In genomic region chr1:155127105-155127671, GRCh38 we compare ENCODE assay signal across 8 cellular contexts. TPM values are rescaled to one million over a fixed set of nuclear protein-coding genes. Genes with fewer than 3 reads are reported as not detected.
A peak's percentile ranks its signal among the peaks of the same experiment; 100 is the strongest.
DNase-seq lines count a peak whose midpoint lies in the region; ATAC-seq and TF ChIP-seq lines count a peak whose summit lies in the region.

No MANE protein-coding gene starts in this region.

- no peaks in the 10 kb centered on the region for H3K79me2 ChIP-seq in OCI-LY1 (ENCODE audit: insufficient read depth, low read length)

- H4K20me1 ChIP-seq in OCI-LY1 (ENCODE audit: insufficient read depth, low read length): no peaks in the 10 kb centered on the region

- no peak overlapping the region; the same call in 1 of the 2 replicates for H3K9ac ChIP-seq in OCI-LY1 (ENCODE audit: low read length)

- H3K9me3 ChIP-seq in OCI-LY1 (ENCODE audit: low read length) (no peaks in the 10 kb centered on the region), gastrocnemius medialis (no peaks in the 10 kb centered on the region)

- in situ Hi-C loops in gastrocnemius medialis (cut with MboI; ENCODE audit: low sequenced_read_pairs in 4 of 4): no loop called here

- H3K36me3 ChIP-seq in OCI-LY1 (ENCODE audit: insufficient read depth, low read length): no peaks in the 10 kb centered on the region
- H3K36me3 ChIP-seq in gastrocnemius medialis: peaks cover 0 to 7% of the 10 kb centered on the region in 2 donors

- intact Hi-C loops in gastrocnemius medialis (cut with DNase I; ENCODE audit: low total_unique reads): no loop called here

- peak overlapping the region; percentile 73 for H3K4me2 ChIP-seq in OCI-LY1 (ENCODE audit: low read length)

- DNase-seq in NCI-H1694 treated with DMSO at 0.1 percent for 48 hours (lab: John Stamatoyannopoulos, UW): peak; percentile 69
- no peak for DNase-seq in NCI-H1694 (lab: John Stamatoyannopoulos, UW)
- peak; percentile 75 to 81 for DNase-seq in cardiac fibroblast (ENCODE audit: low read depth in 2 of 2)
- DNase-seq in inferior parietal cortex (ENCODE audit: extremely low spot score): peak; percentile 89
- DNase-seq in gastrocnemius medialis: no peak

- TF ChIP-seq CTCF in OCI-LY1 (IDR thresholded peaks at IDR 0.05; ENCODE audit: low read length) (no peak), cardiac fibroblast (IDR thresholded peaks at IDR 0.05; ENCODE audit: low read depth, low read length) (no peak), gastrocnemius medialis (IDR thresholded peaks at IDR 0.05 in 4 of 5, conservative IDR thresholded peaks at IDR 0.05 in 1 of 5) (no peak)

- no peak for TF ChIP-seq POLR2A in gastrocnemius medialis (IDR thresholded peaks at IDR 0.05)

- H3K4me3 ChIP-seq in OCI-LY1 (ENCODE audit: low read depth, low read length, poor library complexity, severe bottlenecking) (peak overlapping the region; percentile 49), cardiac fibroblast (replicated peaks in 1 of 2; ENCODE audit: low read depth in 2 of 2, low read length in 2 of 2) (peak overlapping the region; percentile 55), gastrocnemius medialis (peak overlapping the region; percentile 64 to 88 (median 74))

- ATAC-seq in gastrocnemius medialis (peak; percentile 4 to 13), HG02938 (IDR thresholded peaks at IDR 0.05; ENCODE audit: unreplicated experiment) (no peak), GM19397 (IDR thresholded peaks at IDR 0.05; ENCODE audit: unreplicated experiment) (no peak)

- no peaks in the 10 kb centered on the region for H3K9me2 ChIP-seq in OCI-LY1 (ENCODE audit: low read depth, low read length)

- 0 out of 2 replicates have a peak, but pooled peaks cover 8% of the 10 kb centered on the region for H3K27me3 ChIP-seq in OCI-LY1 (ENCODE audit: insufficient read depth, low read length)
- peaks cover 14 to 43% (median 34%) of the 10 kb centered on the region in 3 donors for H3K27me3 ChIP-seq in gastrocnemius medialis

- no peak overlapping the region for H2AFZ ChIP-seq in OCI-LY1 (ENCODE audit: low read length)

- H3K4me1 ChIP-seq in OCI-LY1 (ENCODE audit: insufficient read depth, low read length, severe bottlenecking): peaks cover 16% of the 10 kb centered on the region
- peaks cover 17 to 50% of the 10 kb centered on the region in 2 donors for H3K4me1 ChIP-seq in gastrocnemius medialis

- no peaks in the 10 kb centered on the region for H3F3A ChIP-seq in OCI-LY1 (ENCODE audit: insufficient read depth, low read length)

- H3K27ac ChIP-seq in OCI-LY1 (ENCODE audit: low read depth, low read length, poor library complexity, severe bottlenecking): no peak overlapping the region
- H3K27ac ChIP-seq in gastrocnemius medialis: peak overlapping the region; percentile 80 to 100 (median 88)

RNA-seq across cellular contexts. Expression of gene EFNA1, which starts 0.5 kb away (rescaled TPM):
- 10 to 100 TPM; 12.6 to 35.1 (median 14.4) TPM for total RNA-seq in gastrocnemius medialis

RNA-seq across cellular contexts. Expression of gene SLC50A1, which starts 8.5 kb away (rescaled TPM):
- total RNA-seq in gastrocnemius medialis: 10 to 100 TPM in 1 of 4 donors, 1 to 10 TPM in 3; 3.5 to 11.4 (median 8.2) TPM

RNA-seq across cellular contexts. Expression of gene DPM3, which starts 13.1 kb away (rescaled TPM):
- total RNA-seq in gastrocnemius medialis: 10 to 100 TPM in 3 of 4 donors, 1 to 10 TPM in 1; 7.3 to 69.5 (median 57.9) TPM

RNA-seq across cellular contexts. Expression of gene KRTCAP2, which starts 45.9 kb away (rescaled TPM):
- 100 to 1,000 TPM in 1 of 4 donors, 10 to 100 TPM in 3; 59.6 to 102 (median 91.6) TPM for total RNA-seq in gastrocnemius medialis

RNA-seq across cellular contexts. Expression of gene TRIM46, which starts 46.5 kb away (rescaled TPM):
- not detected for total RNA-seq in gastrocnemius medialis

Comparison
In these comparisons a context has a peak if more than half of its experiments do, and no peak if none do; other contexts are left out.
1. DNase-seq: peak in NCI-H1694 treated with DMSO at 0.1 percent for 48 hours (single experiment), cardiac fibroblast (2 of 2) and inferior parietal cortex (single experiment); none in NCI-H1694 (single experiment) and gastrocnemius medialis (0 of 2).
2. ATAC-seq: peak in gastrocnemius medialis (2 of 2); none in HG02938 (single experiment) and GM19397 (single experiment).
3. Peak in every context shown above with its lines, with median percentiles within 50 percentile points of each other: H3K4me3 ChIP-seq.